In the genomic region with DNA sequence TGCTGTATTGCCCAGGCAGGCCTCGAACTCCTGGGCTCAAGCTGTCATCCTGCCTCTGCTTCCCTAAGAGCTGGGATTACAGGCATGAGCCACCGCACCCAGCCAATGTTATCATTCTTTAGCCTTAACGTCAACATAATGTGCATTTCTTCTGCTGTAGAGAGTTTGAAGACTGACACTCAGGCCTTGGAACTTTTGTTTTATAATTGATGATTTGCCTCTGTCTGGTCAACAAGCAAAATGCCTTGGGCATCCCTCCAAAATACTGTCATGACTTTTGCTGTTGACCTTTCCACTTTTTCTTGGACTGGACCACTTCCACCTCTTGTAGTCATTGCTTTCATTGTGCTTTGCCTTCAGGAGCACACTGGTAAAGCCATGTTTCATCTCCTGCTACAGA, we compare ENCODE assay signal across 27 cellular contexts. TPM values are rescaled to one million over a fixed set of nuclear protein-coding genes. Genes with fewer than 3 reads are reported as not detected.
"Had no signal": no experiment of that assay in that cellular context is flagged by ENCODE, and none has a peak within 500 bp of the region (broad histone marks: within the 10 kb centered on the region; RNA-seq: fewer than 3 reads in every experiment).

No MANE protein-coding gene starts in this region.

- H3K9me3 ChIP-seq: esophagus muscularis mucosa, gastroesophageal sphincter, right atrium auricular region, sigmoid colon, stomach, thyroid gland, uterus had no signal

- ATAC-seq: gastroesophageal sphincter; left lobe of liver; naive thymus-derived CD8-positive, alpha-beta T cell had no signal

- DNase-seq: dorsolateral prefrontal cortex; effector CD8-positive, alpha-beta T cell; glutamatergic neuron; islet precursor cell; mammary epithelial cell; naive thymus-derived CD8-positive, alpha-beta T cell; posterior cingulate gyrus; sigmoid colon; stimulated activated CD4-positive, alpha-beta T cell treated with anti-CD3 and anti-CD28 coated beads, Interleukin-2, amount 100 ng/mL, for 24 hours; stimulated activated CD4-positive, alpha-beta T cell treated with anti-CD3 and anti-CD28 coated beads, Interleukin-4, amount 100 ng/mL, for 4 hours; stimulated activated naive CD4-positive, alpha-beta T cell; stomach; thyroid gland; uterus had no signal

- H3K27ac ChIP-seq: coronary artery, epithelial cell of prostate, esophagus muscularis mucosa, gastroesophageal sphincter, right atrium auricular region, sigmoid colon, skin epidermis, stomach, thyroid gland, uterus had no signal

- H3K4me1 ChIP-seq: esophagus muscularis mucosa, gastroesophageal sphincter, right atrium auricular region, sigmoid colon, stomach, uterus had no signal

- H3K27me3 ChIP-seq: dorsolateral prefrontal cortex, esophagus muscularis mucosa, gastroesophageal sphincter, right atrium auricular region, sigmoid colon, stomach, thyroid gland, uterus had no signal

- H3K36me3 ChIP-seq: uterus had no signal

- H3K4me3 ChIP-seq: coronary artery, dorsolateral prefrontal cortex, esophagus muscularis mucosa, gastroesophageal sphincter, right atrium auricular region, sigmoid colon, skin epidermis, stomach, thyroid gland, uterus had no signal

RNA-seq across cellular contexts. Expression of a gene that starts 30.3 kb away (rescaled TPM):
- total RNA-seq: chondrocyte; esophagus muscularis mucosa; gastroesophageal sphincter; left lobe of liver; lower leg skin; mammary epithelial cell; mesenteric fat pad; mononuclear cell; naive thymus-derived CD8-positive, alpha-beta T cell; neural crest cell; osteocyte; right atrium auricular region; sigmoid colon; stomach; uterus had no signal
- polyA plus RNA-seq: sigmoid colon, stomach had no signal
